ENCODE assay signal across 9 cellular contexts in the genomic region with DNA sequence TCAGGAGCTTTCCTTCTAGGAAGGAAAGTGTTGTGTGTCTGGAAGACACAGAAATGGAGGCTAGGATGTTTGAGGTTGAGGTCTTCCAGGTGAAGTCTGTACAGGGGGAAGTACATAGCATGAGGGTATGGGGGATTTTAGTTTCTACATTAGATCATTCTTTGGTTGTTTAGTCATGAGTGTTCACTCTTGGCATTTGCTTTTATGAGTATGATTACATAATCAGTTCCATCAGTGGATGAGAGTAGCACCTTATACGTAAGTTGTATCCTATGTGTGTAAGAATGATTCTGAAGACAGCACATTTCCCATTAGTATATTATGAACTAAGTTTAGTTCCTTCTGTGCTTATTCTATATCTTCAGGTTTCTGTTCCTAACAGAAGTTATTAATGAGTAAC. TPM values are rescaled to one million over a fixed set of nuclear protein-coding genes. Genes with fewer than 3 reads are reported as not detected.
A peak's percentile ranks its signal among the peaks of the same experiment; 100 is the strongest.
DNase-seq lines count a peak whose midpoint lies in the region; ATAC-seq and TF ChIP-seq lines count a peak whose summit lies in the region.
"Had no signal": no experiment of that assay in that cellular context is flagged by ENCODE, and none has a peak within 500 bp of the region (broad histone marks: within the 10 kb centered on the region; RNA-seq: fewer than 3 reads in every experiment).

No MANE protein-coding gene starts in this region.

- H3K79me1 ChIP-seq in mesenchymal stem cell (replicated peaks; ENCODE audit: low read length, poor library complexity, severe bottlenecking): peaks cover 3% of the 10 kb centered on the region

- H4K20me1 ChIP-seq in BLaER1: peaks cover 57% of the 10 kb centered on the region
- peaks cover 65% of the 10 kb centered on the region for H4K20me1 ChIP-seq in GM23338 (replicated peaks; ENCODE audit: insufficient read depth)

- no peak overlapping the region for H2AFZ ChIP-seq in GM23338
- no peak overlapping the region for H2AFZ ChIP-seq in mesenchymal stem cell (ENCODE audit: low read depth, low read length)

- H3K18ac ChIP-seq in mesenchymal stem cell (ENCODE audit: low read depth in 1 of 2, low read length in 2 of 2): no peak overlapping the region

- no peak for ATAC-seq in GM23338
- no peak for ATAC-seq in HG03280 (IDR thresholded peaks at IDR 0.05; ENCODE audit: unreplicated experiment)
- ATAC-seq in GM18858 (IDR thresholded peaks at IDR 0.05; ENCODE audit: unreplicated experiment): no peak

- H2BK120ac ChIP-seq in mesenchymal stem cell (ENCODE audit: low read depth, low read length): no peak overlapping the region

- peaks cover 83% of the 10 kb centered on the region for H3K79me2 ChIP-seq in GM23338 (replicated peaks; ENCODE audit: insufficient read depth)

- H2AK5ac ChIP-seq in mesenchymal stem cell (ENCODE audit: low read length, severe bottlenecking): no peak overlapping the region

- H2BK5ac ChIP-seq in mesenchymal stem cell (ENCODE audit: low read depth, low read length, poor library complexity, severe bottlenecking): no peak overlapping the region

- peak overlapping the region; percentile 81; the same call in 2 of the 3 replicates for H3K4me3 Mint-ChIP-seq in GM23338
- peak overlapping the region; percentile 84 for H3K4me3 Mint-ChIP-seq in activated naive CD8-positive, alpha-beta T cell

- H3K27ac Mint-ChIP-seq in GM23338: no peak overlapping the region
- H3K27ac Mint-ChIP-seq in activated naive CD8-positive, alpha-beta T cell: peak overlapping the region; percentile 85

- no peaks in the 10 kb centered on the region for H3F3A ChIP-seq in GM23338 (replicated peaks; ENCODE audit: low read depth)

- H2BK12ac ChIP-seq in mesenchymal stem cell (ENCODE audit: low read length in 2 of 2): no peak overlapping the region

- H3K23ac ChIP-seq in mesenchymal stem cell (ENCODE audit: low read length in 2 of 2): no peak overlapping the region

- H3K36me3 Mint-ChIP-seq in GM23338 (ENCODE audit: low read depth): peaks cover 26% of the 10 kb centered on the region
- peaks cover 3% of the 10 kb centered on the region for H3K36me3 Mint-ChIP-seq in activated naive CD8-positive, alpha-beta T cell

- H3K27ac ChIP-seq in BLaER1 (0 out of 2 replicates have a peak overlapping the region, but pooled peaks have one; percentile 67), GM23338 (ENCODE audit: low read depth) (no peak overlapping the region), mesenchymal stem cell (ENCODE audit: low read length, poor library complexity, severe bottlenecking) (no peak overlapping the region)

- H3K9me2 ChIP-seq in GM23338 (ENCODE audit: insufficient read depth): no peaks in the 10 kb centered on the region

- peaks cover 38% of the 10 kb centered on the region for H3K27me3 Mint-ChIP-seq in GM23338 (ENCODE audit: insufficient read depth, low read depth, poor library complexity)
- H3K27me3 Mint-ChIP-seq in activated naive CD8-positive, alpha-beta T cell: no peaks in the 10 kb centered on the region

- H3K4me1 Mint-ChIP-seq in GM23338: peaks cover 54% of the 10 kb centered on the region
- peaks cover 72% of the 10 kb centered on the region for H3K4me1 Mint-ChIP-seq in activated naive CD8-positive, alpha-beta T cell (ENCODE audit: low read depth)

- H3K14ac ChIP-seq in mesenchymal stem cell (ENCODE audit: low read length in 2 of 2): no peak overlapping the region

- peak overlapping the region; percentile 86 for H3K4me3 ChIP-seq in BLaER1
- peak overlapping the region; percentile 57 for H3K4me3 ChIP-seq in GM23338
- H3K4me3 ChIP-seq in mesenchymal stem cell (ENCODE audit: insufficient read depth in 1 of 2, low read depth in 1 of 2, low read length in 2 of 2): peak overlapping the region in 1 of 2 experiments; percentile 78

- no peak overlapping the region for H4K91ac ChIP-seq in mesenchymal stem cell (ENCODE audit: low read length)

- no CpG with 5 or more reads among the region's 1 CpG for WGBS in mesenchymal stem cell

- no peak overlapping the region for H4K8ac ChIP-seq in mesenchymal stem cell (ENCODE audit: low read length)

- peaks cover 15% of the 10 kb centered on the region for H3K9me3 Mint-ChIP-seq in GM23338
- peaks cover 9% of the 10 kb centered on the region for H3K9me3 Mint-ChIP-seq in activated naive CD8-positive, alpha-beta T cell (ENCODE audit: low read depth)

- H3K4me2 ChIP-seq in BLaER1 (peak overlapping the region; percentile 94), GM23338 (peak overlapping the region; percentile 71; the same call in 1 of the 2 replicates), mesenchymal stem cell (ENCODE audit: low read length, poor library complexity, severe bottlenecking) (no peak overlapping the region)

- peaks cover under 1% of the 10 kb centered on the region; the same call in 1 of the 2 replicates for H3K36me3 ChIP-seq in BLaER1
- H3K36me3 ChIP-seq in GM23338 (ENCODE audit: insufficient read depth): no peaks in the 10 kb centered on the region
- H3K36me3 ChIP-seq in mesenchymal stem cell (ENCODE audit: control insufficient read depth in 1 of 2, insufficient read depth in 2 of 2, low read depth in 1 of 2, low read length in 2 of 2): no peaks in the 10 kb centered on the region

- no peak overlapping the region for H2BK15ac ChIP-seq in mesenchymal stem cell (ENCODE audit: low read depth, poor library complexity, severe bottlenecking)

- H3K4ac ChIP-seq in mesenchymal stem cell (ENCODE audit: low read depth in 1 of 2, low read length in 2 of 2): no peak overlapping the region

- no peaks in the 10 kb centered on the region for H3K27me3 ChIP-seq in BLaER1
- peaks cover 54% of the 10 kb centered on the region for H3K27me3 ChIP-seq in GM23338 (ENCODE audit: insufficient read depth)
- H3K27me3 ChIP-seq in mesenchymal stem cell (ENCODE audit: control insufficient read depth in 1 of 2, insufficient read depth in 1 of 2, low read length in 2 of 2): peaks cover 0 to 15% of the 10 kb centered on the region in 2 experiments

- no peak for TF ChIP-seq CTCF in GM23338 (conservative IDR thresholded peaks at IDR 0.05; ENCODE audit: low read depth in 2 of 2)

- DNase-seq in GM23338 (ENCODE audit: low spot score): no peak
- no peak for DNase-seq in mesenchymal stem cell
- no peak for DNase-seq in HT-29 (ENCODE audit: low spot score)
- no peak for DNase-seq in NCI-H2081 (lab: John Stamatoyannopoulos, UW)
- DNase-seq: NCI-H2171 had no signal

- H3K4me1 ChIP-seq in BLaER1 (peaks cover 56% of the 10 kb centered on the region), GM23338 (ENCODE audit: insufficient read depth) (peaks cover 40% of the 10 kb centered on the region), mesenchymal stem cell (ENCODE audit: control insufficient read depth, insufficient read depth, low read depth, low read length) (peaks cover 11% of the 10 kb centered on the region)

- H3K9ac ChIP-seq in BLaER1 (peak overlapping the region; percentile 93), mesenchymal stem cell (ENCODE audit: low read length) (peak overlapping the region; percentile 84)

- H3K9me3 ChIP-seq in BLaER1 (peaks cover 15% of the 10 kb centered on the region), mesenchymal stem cell (ENCODE audit: control insufficient read depth, low read length) (peaks cover 3% of the 10 kb centered on the region)

TF ChIP-seq in GM23338, 12 proteins besides CTCF, POLR2A, EP300 and RAD21 (continues in another document):
- TF ChIP-seq EZH2 (IDR thresholded peaks at IDR 0.05; ENCODE audit: low read depth, unreplicated experiment) (no peak), ETS1 (IDR thresholded peaks at IDR 0.05) (no peak), ZNF114 (CRISPR knock-in tag; IDR thresholded peaks at IDR 0.05) (no peak), EZH2phosphoT487 (IDR thresholded peaks at IDR 0.05; ENCODE audit: unreplicated experiment) (no peak), POLR2AphosphoS5 (IDR thresholded peaks at IDR 0.05; ENCODE audit: low read depth) (no peak), NANOG (IDR thresholded peaks at IDR 0.05; ENCODE audit: borderline replicate concordance) (no peak), STAT1 (IDR thresholded peaks at IDR 0.05; ENCODE audit: unreplicated experiment) (no peak), CREB1 (CRISPR knock-in tag; IDR thresholded peaks at IDR 0.05; ENCODE audit: low read depth) (no peak)
- TF ChIP-seq, protein P1, sequence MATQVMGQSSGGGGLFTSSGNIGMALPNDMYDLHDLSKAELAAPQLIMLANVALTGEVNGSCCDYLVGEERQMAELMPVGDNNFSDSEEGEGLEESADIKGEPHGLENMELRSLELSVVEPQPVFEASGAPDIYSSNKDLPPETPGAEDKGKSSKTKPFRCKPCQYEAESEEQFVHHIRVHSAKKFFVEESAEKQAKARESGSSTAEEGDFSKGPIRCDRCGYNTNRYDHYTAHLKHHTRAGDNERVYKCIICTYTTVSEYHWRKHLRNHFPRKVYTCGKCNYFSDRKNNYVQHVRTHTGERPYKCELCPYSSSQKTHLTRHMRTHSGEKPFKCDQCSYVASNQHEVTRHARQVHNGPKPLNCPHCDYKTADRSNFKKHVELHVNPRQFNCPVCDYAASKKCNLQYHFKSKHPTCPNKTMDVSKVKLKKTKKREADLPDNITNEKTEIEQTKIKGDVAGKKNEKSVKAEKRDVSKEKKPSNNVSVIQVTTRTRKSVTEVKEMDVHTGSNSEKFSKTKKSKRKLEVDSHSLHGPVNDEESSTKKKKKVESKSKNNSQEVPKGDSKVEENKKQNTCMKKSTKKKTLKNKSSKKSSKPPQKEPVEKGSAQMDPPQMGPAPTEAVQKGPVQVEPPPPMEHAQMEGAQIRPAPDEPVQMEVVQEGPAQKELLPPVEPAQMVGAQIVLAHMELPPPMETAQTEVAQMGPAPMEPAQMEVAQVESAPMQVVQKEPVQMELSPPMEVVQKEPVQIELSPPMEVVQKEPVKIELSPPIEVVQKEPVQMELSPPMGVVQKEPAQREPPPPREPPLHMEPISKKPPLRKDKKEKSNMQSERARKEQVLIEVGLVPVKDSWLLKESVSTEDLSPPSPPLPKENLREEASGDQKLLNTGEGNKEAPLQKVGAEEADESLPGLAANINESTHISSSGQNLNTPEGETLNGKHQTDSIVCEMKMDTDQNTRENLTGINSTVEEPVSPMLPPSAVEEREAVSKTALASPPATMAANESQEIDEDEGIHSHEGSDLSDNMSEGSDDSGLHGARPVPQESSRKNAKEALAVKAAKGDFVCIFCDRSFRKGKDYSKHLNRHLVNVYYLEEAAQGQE (IDR thresholded peaks at IDR 0.05; ENCODE audit: unreplicated experiment): no peak

RNA-seq across cellular contexts. Expression of gene CDYL, which starts 1.9 kb away (rescaled TPM):
- 123 and 128 TPM in 2 replicates for total RNA-seq in GM23338 (2014; rRNA removed; shearing (Covaris generic))
- polyA plus RNA-seq in GM23338 (2016; fragmentation: Nextera tagmentation; extraction: Ambion mirVana): 61.6 and 67.2 TPM in 2 replicates
- 35.1 TPM for polyA plus RNA-seq in mesenchymal stem cell (2013, experiment 1 of 2)
- polyA plus RNA-seq in mesenchymal stem cell (2013, experiment 2 of 2): 33.1 TPM
- total RNA-seq in HT-29 (2014; rRNA removed; shearing (Covaris generic)): 33.1 and 41.6 TPM in 2 replicates
